Comparison of ENCODE assay signal across 8 cellular contexts in genomic region chr10:114825513-114826253, GRCh38. TPM values are rescaled to one million over a fixed set of nuclear protein-coding genes. Genes with fewer than 3 reads are reported as not detected.
A peak's percentile ranks its signal among the peaks of the same experiment; 100 is the strongest.
DNase-seq lines count a peak whose midpoint lies in the region; ATAC-seq and TF ChIP-seq lines count a peak whose summit lies in the region.

No MANE protein-coding gene starts in this region.

- no peak overlapping the region for H3K23ac ChIP-seq in H9 (ENCODE audit: insufficient read length, low read depth, low read length)

- H2BK15ac ChIP-seq in H9 (ENCODE audit: low read depth, low read length): no peak overlapping the region

- no peak overlapping the region for H2BK120ac ChIP-seq in H9 (ENCODE audit: low read depth, low read length, poor library complexity, severe bottlenecking)

- H4K5ac ChIP-seq in H9 (ENCODE audit: insufficient read length, low read depth, low read length): no peak overlapping the region

- no peak overlapping the region for H3K18ac ChIP-seq in H9 (ENCODE audit: insufficient read length, low read depth, low read length)

- no peak overlapping the region for H2BK5ac ChIP-seq in H9 (ENCODE audit: insufficient read length, low read length)

- peak; percentile 82 for DNase-seq in GM10266 (ENCODE audit: extremely low spot score)
- peak; percentile 86 for DNase-seq in HS-27A (ENCODE audit: low read depth)
- peak; percentile 65 to 97 for DNase-seq in fibroblast of lung (ENCODE audit: low read depth in 2 of 2)
- DNase-seq in left lobe of liver (ENCODE audit: low spot score): no peak
- DNase-seq in substantia nigra (lab: John Stamatoyannopoulos, UW): no peak
- no peak for DNase-seq in Ammon's horn (ENCODE audit: low spot score)
- no peak for DNase-seq in H9

- no peaks in the 10 kb centered on the region for H3K79me1 ChIP-seq in H9 (ENCODE audit: insufficient read depth, low read depth, low read length, poor library complexity, severe bottlenecking)

- H3T11ph ChIP-seq in H9 (ENCODE audit: low read length): no peak overlapping the region

- H3K4me2 ChIP-seq in fibroblast of lung (ENCODE audit: extremely low read depth, insufficient read depth, low read length) (no peak overlapping the region), H9 (ENCODE audit: insufficient read depth, insufficient read length, low read length) (no peak overlapping the region)

- H3K36me3 ChIP-seq in fibroblast of lung (ENCODE audit: control insufficient read depth, insufficient read depth, low read length): no peaks in the 10 kb centered on the region

- H2AFZ ChIP-seq in fibroblast of lung (ENCODE audit: low read length) (no peak overlapping the region), H9 (ENCODE audit: low read length) (no peak overlapping the region)

- no peaks in the 10 kb centered on the region for H3K27me3 Mint-ChIP-seq in H9 (ENCODE audit: low read depth)

- H3K4me1 Mint-ChIP-seq in H9: peaks cover 24 to 28% of the 10 kb centered on the region in 2 experiments

- H2BK12ac ChIP-seq in H9 (ENCODE audit: insufficient read length, low read depth, low read length): no peak overlapping the region

- H3K36me3 Mint-ChIP-seq in H9 (ENCODE audit: insufficient read depth in 1 of 3, low read depth in 3 of 3): no peaks in the 10 kb centered on the region; a peak in 5 of 7 replicates

- H3K23me2 ChIP-seq in H9 (ENCODE audit: insufficient read length, low read depth, low read length, poor library complexity, severe bottlenecking): no peaks in the 10 kb centered on the region

- TF ChIP-seq CTCF in GM10266 (IDR thresholded peaks at IDR 0.05; ENCODE audit: control insufficient read depth, insufficient read depth, low read depth, missing control alignments): no peak
- TF ChIP-seq CTCF in fibroblast of lung (conservative IDR thresholded peaks at IDR 0.05 in 1 of 2, IDR thresholded peaks at IDR 0.05 in 1 of 2; ENCODE audit: low read depth in 1 of 2, low read length in 2 of 2): no peak
- TF ChIP-seq CTCF in H9 (conservative IDR thresholded peaks at IDR 0.05): no peak

- H3K9ac ChIP-seq in fibroblast of lung (ENCODE audit: insufficient read depth, low read length) (no peak overlapping the region), H9 (ENCODE audit: extremely low read depth, insufficient read length, low read length) (no peak overlapping the region)

- H3K9me3 ChIP-seq in fibroblast of lung (ENCODE audit: control insufficient read depth, insufficient read depth, low read depth, low read length) (no peaks in the 10 kb centered on the region), H9 (ENCODE audit: control insufficient read depth, low read depth, low read length) (no peaks in the 10 kb centered on the region)

- no peak overlapping the region for H3K4ac ChIP-seq in H9 (ENCODE audit: low read depth, low read length)

- H2AK5ac ChIP-seq in H9 (ENCODE audit: insufficient read length, low read length): no peak overlapping the region

- ATAC-seq in GM21515 (IDR thresholded peaks at IDR 0.05; ENCODE audit: unreplicated experiment): peak; percentile 47
- ATAC-seq in left lobe of liver: no peak

- H3K4me1 ChIP-seq in fibroblast of lung (ENCODE audit: control insufficient read depth, extremely low read depth, insufficient read depth, low read length) (peaks cover 12% of the 10 kb centered on the region), H9 (ENCODE audit: insufficient read depth, low read length) (no peaks in the 10 kb centered on the region; the same call in 1 of the 2 replicates)

- no peaks in the 10 kb centered on the region for H3K9me3 Mint-ChIP-seq in H9

- H4K8ac ChIP-seq in H9 (replicated peaks; ENCODE audit: insufficient read length, low read depth, low read length): no peak overlapping the region

- no peak overlapping the region for H3K4me3 ChIP-seq in fibroblast of lung (replicated peaks in 1 of 4; ENCODE audit: control extremely low read depth in 1 of 4, insufficient read depth in 1 of 4, low read depth in 3 of 4, low read length in 4 of 4)

- H2BK20ac ChIP-seq in H9 (ENCODE audit: low read depth, low read length, poor library complexity, severe bottlenecking): no peak overlapping the region

- H3K27me3 ChIP-seq in fibroblast of lung (ENCODE audit: control insufficient read depth, insufficient read depth, low read length): no peaks in the 10 kb centered on the region
- no peaks in the 10 kb centered on the region for H3K27me3 ChIP-seq in H9 (ENCODE audit: insufficient read depth, low read length)

- H3K79me2 ChIP-seq in fibroblast of lung (ENCODE audit: control insufficient read depth, insufficient read depth, low read length): peaks cover 82% of the 10 kb centered on the region
- H3K79me2 ChIP-seq in H9 (ENCODE audit: insufficient read depth, low read length): peaks cover 2% of the 10 kb centered on the region; the same call in 1 of the 2 replicates

- H3K56ac ChIP-seq in H9 (ENCODE audit: insufficient read length, low read depth, low read length): no peak overlapping the region

- no CpG with 5 or more reads among the region's 4 CpGs for WGBS in H9 (ENCODE audit: extremely low coverage, insufficient read length, low lambda C conversion rate)

- no peak overlapping the region for H4K91ac ChIP-seq in H9 (ENCODE audit: insufficient read length, low read depth, low read length)

- no peak overlapping the region for H3K14ac ChIP-seq in H9 (ENCODE audit: insufficient read depth, low read length)

- H3K4me3 Mint-ChIP-seq in H9: no peak overlapping the region

- H3K27ac ChIP-seq in fibroblast of lung (ENCODE audit: insufficient read depth, low read length) (peak overlapping the region; percentile 7), substantia nigra (ENCODE audit: low read depth, low read length, poor library complexity, severe bottlenecking) (no peak overlapping the region), H9 (ENCODE audit: insufficient read length, low read depth, low read length) (no peak overlapping the region)

- H4K20me1 ChIP-seq in fibroblast of lung (ENCODE audit: control insufficient read depth, extremely low read depth, insufficient read depth, low read length): peaks cover 3% of the 10 kb centered on the region
- H4K20me1 ChIP-seq in H9 (ENCODE audit: control insufficient read depth, insufficient read depth, insufficient read length): no peaks in the 10 kb centered on the region

- peak overlapping the region in 1 of 3 experiments; percentile 34; a peak in 1 of 7 replicates for H3K27ac Mint-ChIP-seq in H9

RNA-seq across cellular contexts. Expression of gene FHIP2A, which starts 4.1 kb away (rescaled TPM):
- total RNA-seq in fibroblast of lung (25.7 and 26.1 TPM in 2 replicates), left lobe of liver (23.4 TPM), H9 (2021) (12.5 and 14.8 TPM in 2 replicates)
- 20.6 and 26.6 TPM in 2 replicates for polyA plus RNA-seq in fibroblast of lung
- 15.0 and 18.7 TPM in 2 replicates for polyA plus RNA-seq in fibroblast of lung (2012)
- 9.8 and 20.7 TPM in 2 replicates for polyA minus RNA-seq in fibroblast of lung (ENCODE audit: low replicate concordance)

Comparison
In these comparisons a context has a peak if more than half of its experiments do, and no peak if none do; other contexts are left out.
1. DNase-seq: peak in GM10266 (single experiment), HS-27A (single experiment) and fibroblast of lung (2 of 2); none in left lobe of liver (single experiment), substantia nigra (0 of 49), Ammon's horn (single experiment) and H9 (single experiment).